1 cellular context compared by ENCODE assay signal in the genomic region with DNA sequence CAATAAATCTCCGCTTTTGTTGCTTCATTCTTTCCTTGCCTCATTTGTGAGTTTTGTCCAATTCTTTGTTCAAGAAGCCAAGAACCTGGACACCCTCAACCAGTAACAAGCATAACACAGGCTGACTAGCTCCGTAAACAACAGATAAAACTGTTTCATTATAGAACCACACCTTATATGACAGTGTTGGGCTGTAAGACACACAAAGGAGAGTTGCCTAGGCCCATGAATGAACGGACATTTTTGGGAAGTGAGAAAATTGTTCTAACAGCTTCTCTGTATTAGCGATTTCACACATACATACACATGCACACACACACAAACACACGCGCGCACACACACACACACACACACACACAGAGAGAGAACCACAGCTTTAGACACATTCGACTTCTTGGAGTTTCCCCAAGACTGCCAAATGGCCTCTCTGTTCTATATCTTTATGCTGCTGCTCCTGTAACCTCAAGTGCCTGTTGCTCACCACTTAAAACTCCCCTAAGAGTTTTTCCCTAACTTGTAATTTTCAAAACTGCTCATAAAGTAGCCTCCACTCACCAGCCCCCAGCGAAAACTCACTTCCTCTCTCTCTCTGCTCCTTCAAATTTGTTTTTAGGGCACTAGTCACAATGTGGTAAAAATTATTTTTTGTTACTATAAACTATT.
TF ChIP-seq lines count a peak whose summit lies in the region.

No MANE protein-coding gene starts in this region.

TF ChIP-seq in WTC11, 78 proteins besides CTCF, POLR2A, EP300 and RAD21 (continued from another document):
- TF ChIP-seq, protein P1, sequence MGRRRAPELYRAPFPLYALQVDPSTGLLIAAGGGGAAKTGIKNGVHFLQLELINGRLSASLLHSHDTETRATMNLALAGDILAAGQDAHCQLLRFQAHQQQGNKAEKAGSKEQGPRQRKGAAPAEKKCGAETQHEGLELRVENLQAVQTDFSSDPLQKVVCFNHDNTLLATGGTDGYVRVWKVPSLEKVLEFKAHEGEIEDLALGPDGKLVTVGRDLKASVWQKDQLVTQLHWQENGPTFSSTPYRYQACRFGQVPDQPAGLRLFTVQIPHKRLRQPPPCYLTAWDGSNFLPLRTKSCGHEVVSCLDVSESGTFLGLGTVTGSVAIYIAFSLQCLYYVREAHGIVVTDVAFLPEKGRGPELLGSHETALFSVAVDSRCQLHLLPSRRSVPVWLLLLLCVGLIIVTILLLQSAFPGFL (CRISPR knock-in tag; IDR thresholded peaks at IDR 0.05; ENCODE audit: borderline replicate concordance), result no peak
- TF ChIP-seq, protein P2, sequence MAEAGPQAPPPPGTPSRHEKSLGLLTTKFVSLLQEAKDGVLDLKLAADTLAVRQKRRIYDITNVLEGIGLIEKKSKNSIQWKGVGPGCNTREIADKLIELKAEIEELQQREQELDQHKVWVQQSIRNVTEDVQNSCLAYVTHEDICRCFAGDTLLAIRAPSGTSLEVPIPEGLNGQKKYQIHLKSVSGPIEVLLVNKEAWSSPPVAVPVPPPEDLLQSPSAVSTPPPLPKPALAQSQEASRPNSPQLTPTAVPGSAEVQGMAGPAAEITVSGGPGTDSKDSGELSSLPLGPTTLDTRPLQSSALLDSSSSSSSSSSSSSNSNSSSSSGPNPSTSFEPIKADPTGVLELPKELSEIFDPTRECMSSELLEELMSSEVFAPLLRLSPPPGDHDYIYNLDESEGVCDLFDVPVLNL (CRISPR knock-in tag; IDR thresholded peaks at IDR 0.05; ENCODE audit: borderline replicate concordance, low read depth), result no peak
